Comparison of ENCODE assay signal across 10 cellular contexts in genomic region chr19:15298847-15299567, GRCh38. TPM values are rescaled to one million over a fixed set of nuclear protein-coding genes. Genes with fewer than 3 reads are reported as not detected.
A peak's percentile ranks its signal among the peaks of the same experiment; 100 is the strongest.
DNase-seq lines count a peak whose midpoint lies in the region; ATAC-seq and TF ChIP-seq lines count a peak whose summit lies in the region.
"Had no signal": no experiment of that assay in that cellular context is flagged by ENCODE, and none has a peak within 500 bp of the region (broad histone marks: within the 10 kb centered on the region; RNA-seq: fewer than 3 reads in every experiment).

No MANE protein-coding gene starts in this region.

- H3K9me3 ChIP-seq in hepatocyte (ENCODE audit: low read depth) (no peaks in the 10 kb centered on the region), body of pancreas (no peaks in the 10 kb centered on the region)

- WGBS in hepatocyte (ENCODE audit: low lambda C conversion rate, missing lambda C conversion rate): 91% methylated on average over 7 of the region's 7 CpGs
- WGBS in body of pancreas, 2 donors: 86 to 94% methylated on average over 5 to 7 of the region's 7 CpGs

- H3K4me1 Mint-ChIP-seq in activated CD4-positive, alpha-beta T cell treated with anti-CD3 and anti-CD28 coated beads, Interleukin-2, amount 10 ng/mL, durations not matched to agents 7 days and 5 days: peaks cover 86% of the 10 kb centered on the region
- H3K4me1 Mint-ChIP-seq in activated CD4-positive, alpha-beta memory T cell treated with anti-CD3 and anti-CD28 coated beads, Interleukin-2, amount 10 ng/mL, durations not matched to agents 7 days and 5 days: peaks cover 81% of the 10 kb centered on the region
- peaks cover 72 to 98% of the 10 kb centered on the region in 2 donors for H3K4me1 Mint-ChIP-seq in stimulated activated naive B cell treated with anti-CD40 and anti-IgM and Interleukin-4, amounts not matched to agents 10 μg/mL and 1 μg/mL and 100 μg/mL, for 72 hours

- peak overlapping the region; percentile 76 for H3K27ac Mint-ChIP-seq in activated CD4-positive, alpha-beta T cell treated with anti-CD3 and anti-CD28 coated beads, Interleukin-2, amount 10 ng/mL, durations not matched to agents 7 days and 5 days
- H3K27ac Mint-ChIP-seq in activated CD4-positive, alpha-beta memory T cell treated with anti-CD3 and anti-CD28 coated beads, Interleukin-2, amount 10 ng/mL, durations not matched to agents 7 days and 5 days: peak overlapping the region; percentile 83
- peak overlapping the region; percentile 33 for H3K27ac Mint-ChIP-seq in stimulated activated naive B cell treated with anti-CD40 and anti-IgM and Interleukin-4, amounts not matched to agents 10 μg/mL and 1 μg/mL and 100 μg/mL, for 72 hours

- H3K4me3 Mint-ChIP-seq in activated CD4-positive, alpha-beta T cell treated with anti-CD3 and anti-CD28 coated beads, Interleukin-2, amount 10 ng/mL, durations not matched to agents 7 days and 5 days: peak overlapping the region; percentile 3
- no peak overlapping the region for H3K4me3 Mint-ChIP-seq in activated CD4-positive, alpha-beta memory T cell treated with anti-CD3 and anti-CD28 coated beads, Interleukin-2, amount 10 ng/mL, durations not matched to agents 7 days and 5 days
- H3K4me3 Mint-ChIP-seq in stimulated activated naive B cell treated with anti-CD40 and anti-IgM and Interleukin-4, amounts not matched to agents 10 μg/mL and 1 μg/mL and 100 μg/mL, for 72 hours: peak overlapping the region; percentile 1 to 11

- ATAC-seq in stimulated activated naive B cell treated with anti-CD40 and anti-IgM and Interleukin-4, amounts not matched to agents 10 μg/mL and 1 μg/mL and 100 μg/mL, for 72 hours (replicated peaks): no peak
- no peak for ATAC-seq in body of pancreas

- no peak for DNase-seq in activated CD4-positive, alpha-beta T cell treated with anti-CD3 and anti-CD28 coated beads, Interleukin-2, amount 10 ng/mL, durations not matched to agents 7 days and 5 days
- no peak for DNase-seq in activated CD4-positive, alpha-beta T cell treated with anti-CD3 and anti-CD28 coated beads, Interleukin-2, amount 50 U/mL, for 48 hours
- no peak for DNase-seq in activated CD4-positive, alpha-beta memory T cell treated with anti-CD3 and anti-CD28 coated beads, Interleukin-2, amount 10 ng/mL, durations not matched to agents 7 days and 5 days
- DNase-seq in hepatocyte (ENCODE audit: low spot score) (no peak), caudate nucleus (lab: John Stamatoyannopoulos, UW) (no peak), body of pancreas (no peak), GM03348 (ENCODE audit: low spot score) (no peak)
- no peak for DNase-seq in stimulated activated naive B cell treated with anti-CD40 and anti-IgM and Interleukin-4, amounts not matched to agents 10 μg/mL and 1 μg/mL and 100 μg/mL, for 72 hours
- DNase-seq: activated CD8-positive, alpha-beta memory T cell treated with anti-CD3 and anti-CD28 coated beads for 24 hours; NCI-H2081 had no signal

- TF ChIP-seq POLR2A in body of pancreas (IDR thresholded peaks at IDR 0.05): no peak

- H3K27ac ChIP-seq in hepatocyte: peak overlapping the region; percentile 76
- no peak overlapping the region for H3K27ac ChIP-seq in caudate nucleus (ENCODE audit: low read depth, low read length)
- H3K27ac ChIP-seq in body of pancreas: no peak overlapping the region

- CTCF ChIA-PET in activated CD4-positive, alpha-beta T cell treated with anti-CD3 and anti-CD28 coated beads, Interleukin-2, amount 10 ng/mL, durations not matched to agents 7 days and 5 days (lab: Charles Lee): interaction anchor here (0.9 to 1.1 kb wide), 2 partner anchors 10 to 120 kb away, joined by 3 to 4 read pairs; partner anchors contain the start of gene AKAP8L
- CTCF ChIA-PET in activated CD4-positive, alpha-beta memory T cell treated with anti-CD3 and anti-CD28 coated beads, Interleukin-2, amount 10 ng/mL, durations not matched to agents 7 days and 5 days (lab: Charles Lee): interaction anchor here (0.6 kb wide), 1 partner anchor 724 kb away, joined by 4 read pairs; no protein-coding TSS in a partner anchor

- POLR2A ChIA-PET in activated CD4-positive, alpha-beta T cell treated with anti-CD3 and anti-CD28 coated beads, Interleukin-2, amount 10 ng/mL, durations not matched to agents 7 days and 5 days (lab: Charles Lee): interaction anchor here (0.6 kb wide), 1 partner anchor 9 kb away, joined by 5 read pairs; no protein-coding TSS in a partner anchor
- POLR2A ChIA-PET in activated CD4-positive, alpha-beta memory T cell treated with anti-CD3 and anti-CD28 coated beads, Interleukin-2, amount 10 ng/mL, durations not matched to agents 7 days and 5 days (lab: Charles Lee): interaction anchor here (0.8 to 1.0 kb wide), 3 partner anchors 9 to 80 kb away, joined by 3 read pairs; partner anchors contain the start of gene BRD4

- H3K27me3 ChIP-seq in hepatocyte (no peaks in the 10 kb centered on the region), body of pancreas (no peaks in the 10 kb centered on the region)

- H2AFZ ChIP-seq in hepatocyte: no peak overlapping the region

- no peaks in the 10 kb centered on the region for H3K27me3 Mint-ChIP-seq in activated CD4-positive, alpha-beta T cell treated with anti-CD3 and anti-CD28 coated beads, Interleukin-2, amount 10 ng/mL, durations not matched to agents 7 days and 5 days
- no peaks in the 10 kb centered on the region for H3K27me3 Mint-ChIP-seq in activated CD4-positive, alpha-beta memory T cell treated with anti-CD3 and anti-CD28 coated beads, Interleukin-2, amount 10 ng/mL, durations not matched to agents 7 days and 5 days
- no peaks in the 10 kb centered on the region for H3K27me3 Mint-ChIP-seq in stimulated activated naive B cell treated with anti-CD40 and anti-IgM and Interleukin-4, amounts not matched to agents 10 μg/mL and 1 μg/mL and 100 μg/mL, for 72 hours

- no peaks in the 10 kb centered on the region for H3K36me3 ChIP-seq in hepatocyte (replicated peaks; ENCODE audit: insufficient read depth, low read depth)
- peaks cover 0 to 1% of the 10 kb centered on the region in 2 donors for H3K36me3 ChIP-seq in body of pancreas (replicated peaks in 1 of 2; ENCODE audit: insufficient read depth in 1 of 2, low read depth in 2 of 2)

- no peak overlapping the region for H3K4me2 ChIP-seq in hepatocyte

- H4K20me1 ChIP-seq in hepatocyte (ENCODE audit: insufficient read depth, poor library complexity, severe bottlenecking): peaks cover 100% of the 10 kb centered on the region

- no peaks in the 10 kb centered on the region for H3K9me3 Mint-ChIP-seq in activated CD4-positive, alpha-beta T cell treated with anti-CD3 and anti-CD28 coated beads, Interleukin-2, amount 10 ng/mL, durations not matched to agents 7 days and 5 days
- no peaks in the 10 kb centered on the region for H3K9me3 Mint-ChIP-seq in activated CD4-positive, alpha-beta memory T cell treated with anti-CD3 and anti-CD28 coated beads, Interleukin-2, amount 10 ng/mL, durations not matched to agents 7 days and 5 days
- H3K9me3 Mint-ChIP-seq in stimulated activated naive B cell treated with anti-CD40 and anti-IgM and Interleukin-4, amounts not matched to agents 10 μg/mL and 1 μg/mL and 100 μg/mL, for 72 hours: no peaks in the 10 kb centered on the region

- peaks cover 68% of the 10 kb centered on the region for H3K4me1 ChIP-seq in hepatocyte (ENCODE audit: insufficient read depth)
- H3K4me1 ChIP-seq in body of pancreas: peaks cover 94% of the 10 kb centered on the region

- H3K79me2 ChIP-seq in hepatocyte: peaks cover 99% of the 10 kb centered on the region

- intact Hi-C loops in body of pancreas (cut with DNase I): no loop called here

- H3K4me3 ChIP-seq in hepatocyte: no peak overlapping the region
- no peak overlapping the region for H3K4me3 ChIP-seq in body of pancreas

- TF ChIP-seq CTCF in hepatocyte (IDR thresholded peaks at IDR 0.05; ENCODE audit: poor library complexity) (no peak), body of pancreas (IDR thresholded peaks at IDR 0.05) (no peak)

- no peaks in the 10 kb centered on the region for H3K9me2 ChIP-seq in hepatocyte (replicated peaks; ENCODE audit: insufficient read depth)

- peaks cover 9% of the 10 kb centered on the region for H3K36me3 Mint-ChIP-seq in activated CD4-positive, alpha-beta T cell treated with anti-CD3 and anti-CD28 coated beads, Interleukin-2, amount 10 ng/mL, durations not matched to agents 7 days and 5 days (ENCODE audit: low read depth)
- peaks cover 30% of the 10 kb centered on the region for H3K36me3 Mint-ChIP-seq in activated CD4-positive, alpha-beta memory T cell treated with anti-CD3 and anti-CD28 coated beads, Interleukin-2, amount 10 ng/mL, durations not matched to agents 7 days and 5 days (ENCODE audit: low read depth)
- H3K36me3 Mint-ChIP-seq in stimulated activated naive B cell treated with anti-CD40 and anti-IgM and Interleukin-4, amounts not matched to agents 10 μg/mL and 1 μg/mL and 100 μg/mL, for 72 hours: peaks cover 15 to 46% of the 10 kb centered on the region in 2 donors

RNA-seq across cellular contexts. Expression of gene BRD4, which starts 33.3 kb away (rescaled TPM):
- 100 to 1,000 TPM; 114 to 115 TPM for total RNA-seq in activated CD4-positive, alpha-beta T cell treated with anti-CD3 and anti-CD28 coated beads, Interleukin-2, amount 10 ng/mL, durations not matched to agents 7 days and 5 days
- 100 to 1,000 TPM; 103 to 110 TPM for total RNA-seq in activated CD4-positive, alpha-beta memory T cell treated with anti-CD3 and anti-CD28 coated beads, Interleukin-2, amount 10 ng/mL, durations not matched to agents 7 days and 5 days
- total RNA-seq in hepatocyte (18.0 and 18.1 TPM in 2 replicates), body of pancreas (10 to 100 TPM; 15.3 to 33.6 TPM)
- polyA plus RNA-seq in hepatocyte: 88.4 and 109 TPM in 2 replicates

Comparison
In these comparisons a context has a peak if more than half of its experiments do, and no peak if none do; other contexts are left out.
1. H3K27ac Mint-ChIP-seq: peak in every context shown above with its lines; median percentile 83 in activated CD4-positive, alpha-beta memory T cell treated with anti-CD3 and anti-CD28 coated beads, Interleukin-2, amount 10 ng/mL, durations not matched to agents 7 days and 5 days; 76 in activated CD4-positive, alpha-beta T cell treated with anti-CD3 and anti-CD28 coated beads, Interleukin-2, amount 10 ng/mL, durations not matched to agents 7 days and 5 days; 33 in stimulated activated naive B cell treated with anti-CD40 and anti-IgM and Interleukin-4, amounts not matched to agents 10 μg/mL and 1 μg/mL and 100 μg/mL, for 72 hours.